15 cellular contexts compared by ENCODE assay signal in the genomic region with DNA sequence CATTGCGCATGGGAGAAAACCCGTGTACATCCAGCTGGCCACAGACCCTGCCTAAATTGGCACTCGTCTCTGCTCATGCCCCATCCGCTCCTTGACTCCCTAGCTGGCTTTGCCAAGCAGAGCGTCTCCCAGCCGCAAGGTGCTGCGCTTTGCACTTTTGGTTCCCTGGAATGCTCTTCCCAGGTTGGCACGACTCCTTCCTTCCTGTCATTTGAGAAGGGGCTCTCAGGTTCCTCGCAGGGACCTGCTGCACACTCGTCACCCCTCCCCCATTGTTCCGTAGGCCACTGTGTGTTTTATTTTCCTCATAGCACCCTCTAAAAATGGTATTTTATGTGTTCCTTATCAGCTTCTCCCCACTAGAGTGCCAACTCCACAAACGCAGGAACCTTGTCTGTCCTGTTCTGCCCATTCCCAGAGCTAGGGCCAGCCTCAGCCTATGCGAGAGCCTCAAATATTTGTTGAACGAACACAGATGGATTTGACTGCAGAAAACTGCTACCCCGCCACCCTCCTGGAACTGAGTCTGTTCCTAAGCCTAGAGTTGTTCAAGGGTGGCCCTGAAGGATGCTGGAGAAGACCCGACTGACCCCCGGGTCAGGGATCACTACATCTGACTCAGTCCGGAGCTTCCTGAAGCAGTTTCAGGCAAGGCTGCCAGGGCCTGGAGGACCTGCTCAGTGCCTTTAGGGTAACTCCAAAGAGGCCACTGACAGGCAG. TPM values are rescaled to one million over a fixed set of nuclear protein-coding genes. Genes with fewer than 3 reads are reported as not detected.
A peak's percentile ranks its signal among the peaks of the same experiment; 100 is the strongest.
DNase-seq lines count a peak whose midpoint lies in the region; ATAC-seq and TF ChIP-seq lines count a peak whose summit lies in the region.
"Had no signal": no experiment of that assay in that cellular context is flagged by ENCODE, and none has a peak within 500 bp of the region (broad histone marks: within the 10 kb centered on the region; RNA-seq: fewer than 3 reads in every experiment).

No MANE protein-coding gene starts in this region.

- no peaks in the 10 kb centered on the region for H3K9me3 ChIP-seq in liver (ENCODE audit: control insufficient read depth in 4 of 4, low read length in 3 of 4)
- H3K9me3 ChIP-seq in thyroid gland: no peaks in the 10 kb centered on the region
- H3K9me3 ChIP-seq: gastroesophageal sphincter had no signal

- 64% methylated on average over 18 of the region's 18 CpGs for WGBS in liver
- 27 to 28% methylated on average over 18 of the region's 18 CpGs for WGBS in thyroid gland, 2 donors

- no peak for TF ChIP-seq RAD21 in liver (IDR thresholded peaks at IDR 0.05)

- no peaks in the 10 kb centered on the region for H3K9me3 Mint-ChIP-seq in activated T-cell treated with anti-CD3 and anti-CD28 coated beads, Interleukin-2, amount 50 U/mL, for 4 hours
- H3K9me3 Mint-ChIP-seq: CD4-positive, alpha-beta memory T cell; type B pancreatic cell had no signal

- no peaks in the 10 kb centered on the region for H3K36me3 Mint-ChIP-seq in activated T-cell treated with anti-CD3 and anti-CD28 coated beads, Interleukin-2, amount 50 U/mL, for 4 hours (ENCODE audit: insufficient read depth)
- H3K36me3 Mint-ChIP-seq: CD4-positive, alpha-beta memory T cell; naive B cell; type B pancreatic cell had no signal

- H3K4me1 ChIP-seq in liver (ENCODE audit: control insufficient read depth in 4 of 4, insufficient read depth in 4 of 4, low read length in 3 of 4) (peaks cover 6 to 28% (median 16%) of the 10 kb centered on the region in 4 donors), thyroid gland (peaks cover 6 to 18% of the 10 kb centered on the region in 2 donors)
- H3K4me1 ChIP-seq: gastroesophageal sphincter had no signal

- H3K4me3 ChIP-seq in liver (ENCODE audit: low read depth in 1 of 3, low read length in 3 of 3) (no peak overlapping the region), thyroid gland (replicated peaks in 1 of 3) (no peak overlapping the region)
- H3K4me3 ChIP-seq: gastroesophageal sphincter had no signal

- ATAC-seq in GM19395 (IDR thresholded peaks at IDR 0.05; ENCODE audit: unreplicated experiment): no peak
- no peak for ATAC-seq in activated T-cell treated with anti-CD3 and anti-CD28 coated beads, Interleukin-2, amount 50 U/mL, for 4 hours
- ATAC-seq: gastroesophageal sphincter had no signal

- in situ Hi-C loops in T47D (cut with HindIII; ENCODE audit: low pct_unique_long_range_greater_than_20kb, low sequenced_read_pairs): no loop called here

- H3K36me3 ChIP-seq in liver (ENCODE audit: control insufficient read depth in 4 of 4, insufficient read depth in 3 of 4, low read depth in 1 of 4, low read length in 3 of 4) (no peaks in the 10 kb centered on the region), thyroid gland (no peaks in the 10 kb centered on the region)
- H3K36me3 ChIP-seq: gastroesophageal sphincter had no signal

- no peaks in the 10 kb centered on the region for H3K27me3 ChIP-seq in liver (ENCODE audit: control insufficient read depth in 4 of 4, insufficient read depth in 4 of 4, low read length in 3 of 4)
- H3K27me3 ChIP-seq in thyroid gland: no peaks in the 10 kb centered on the region

- no peak overlapping the region for H3K9ac ChIP-seq in liver (ENCODE audit: low read depth in 1 of 2, low read length in 2 of 2)

- no peak for TF ChIP-seq POLR2A in thyroid gland (IDR thresholded peaks at IDR 0.05)

- H3K27ac ChIP-seq in liver (ENCODE audit: low read depth in 1 of 2, low read length in 2 of 2) (peak overlapping the region; percentile 14 to 18), thyroid gland (peak overlapping the region; percentile 69 to 81 (median 73))
- H3K27ac ChIP-seq: gastroesophageal sphincter had no signal

- no peaks in the 10 kb centered on the region for H3K4me1 Mint-ChIP-seq in activated T-cell treated with anti-CD3 and anti-CD28 coated beads, Interleukin-2, amount 50 U/mL, for 4 hours (ENCODE audit: low read depth)
- H3K4me1 Mint-ChIP-seq: CD4-positive, alpha-beta memory T cell; endodermal cell; naive B cell had no signal

- DNase-seq in NCI-H2107 treated with DMSO at 0.1 percent for 48 hours (lab: John Stamatoyannopoulos, UW; ENCODE audit: unreplicated experiment) (peak; percentile 51), NCI-H2107 (lab: John Stamatoyannopoulos, UW) (no peak), T47D (ENCODE audit: low read depth in 1 of 2, low spot score in 1 of 2) (peak; percentile 57 to 96), thyroid gland (peak; percentile 94 to 95)
- no peak for DNase-seq in activated T-cell treated with anti-CD3 and anti-CD28 coated beads, Interleukin-2, amount 50 U/mL, for 4 hours
- no peak for DNase-seq in effector CD4-positive, alpha-beta T cell
- DNase-seq: activated naive CD4-positive, alpha-beta T cell treated with Interleukin-2 at 50 U/mL for 16 hours; CD4-positive, alpha-beta memory T cell; naive B cell; stimulated activated CD4-positive, alpha-beta T cell treated with anti-CD3 and anti-CD28 coated beads, Interleukin-4, amount 100 ng/mL, for 24 hours had no signal

- peak; percentile 0 for TF ChIP-seq CTCF in liver (IDR thresholded peaks at IDR 0.05; ENCODE audit: low read depth, low read length, missing input control)
- TF ChIP-seq CTCF in thyroid gland (IDR thresholded peaks at IDR 0.05): peak in 4 of 6 experiments; percentile 17 to 47 (median 34)

- H3K4me3 Mint-ChIP-seq in activated T-cell treated with anti-CD3 and anti-CD28 coated beads, Interleukin-2, amount 50 U/mL, for 4 hours: no peak overlapping the region
- H3K4me3 Mint-ChIP-seq: CD4-positive, alpha-beta memory T cell; endodermal cell; naive B cell; type B pancreatic cell had no signal

- H3K27me3 Mint-ChIP-seq in activated T-cell treated with anti-CD3 and anti-CD28 coated beads, Interleukin-2, amount 50 U/mL, for 4 hours (ENCODE audit: low read depth): peaks cover 29% of the 10 kb centered on the region

- intact Hi-C loops in thyroid gland (cut with DNase I): no loop called here

TF ChIP-seq in liver, 16 proteins besides CTCF, POLR2A, EP300 and RAD21:
- TF ChIP-seq ATF3 (IDR thresholded peaks at IDR 0.05) (no peak), FOXA2 (IDR thresholded peaks at IDR 0.05) (no peak), YY1 (IDR thresholded peaks at IDR 0.05) (no peak), GABPA (IDR thresholded peaks at IDR 0.05 in 1 of 2, conservative IDR thresholded peaks at IDR 0.05 in 1 of 2) (no peak), FOXA1 (IDR thresholded peaks at IDR 0.05) (no peak), NR2F2 (IDR thresholded peaks at IDR 0.05) (no peak), HNF4A (conservative IDR thresholded peaks at IDR 0.05) (no peak)
- TF ChIP-seq, protein P1, sequence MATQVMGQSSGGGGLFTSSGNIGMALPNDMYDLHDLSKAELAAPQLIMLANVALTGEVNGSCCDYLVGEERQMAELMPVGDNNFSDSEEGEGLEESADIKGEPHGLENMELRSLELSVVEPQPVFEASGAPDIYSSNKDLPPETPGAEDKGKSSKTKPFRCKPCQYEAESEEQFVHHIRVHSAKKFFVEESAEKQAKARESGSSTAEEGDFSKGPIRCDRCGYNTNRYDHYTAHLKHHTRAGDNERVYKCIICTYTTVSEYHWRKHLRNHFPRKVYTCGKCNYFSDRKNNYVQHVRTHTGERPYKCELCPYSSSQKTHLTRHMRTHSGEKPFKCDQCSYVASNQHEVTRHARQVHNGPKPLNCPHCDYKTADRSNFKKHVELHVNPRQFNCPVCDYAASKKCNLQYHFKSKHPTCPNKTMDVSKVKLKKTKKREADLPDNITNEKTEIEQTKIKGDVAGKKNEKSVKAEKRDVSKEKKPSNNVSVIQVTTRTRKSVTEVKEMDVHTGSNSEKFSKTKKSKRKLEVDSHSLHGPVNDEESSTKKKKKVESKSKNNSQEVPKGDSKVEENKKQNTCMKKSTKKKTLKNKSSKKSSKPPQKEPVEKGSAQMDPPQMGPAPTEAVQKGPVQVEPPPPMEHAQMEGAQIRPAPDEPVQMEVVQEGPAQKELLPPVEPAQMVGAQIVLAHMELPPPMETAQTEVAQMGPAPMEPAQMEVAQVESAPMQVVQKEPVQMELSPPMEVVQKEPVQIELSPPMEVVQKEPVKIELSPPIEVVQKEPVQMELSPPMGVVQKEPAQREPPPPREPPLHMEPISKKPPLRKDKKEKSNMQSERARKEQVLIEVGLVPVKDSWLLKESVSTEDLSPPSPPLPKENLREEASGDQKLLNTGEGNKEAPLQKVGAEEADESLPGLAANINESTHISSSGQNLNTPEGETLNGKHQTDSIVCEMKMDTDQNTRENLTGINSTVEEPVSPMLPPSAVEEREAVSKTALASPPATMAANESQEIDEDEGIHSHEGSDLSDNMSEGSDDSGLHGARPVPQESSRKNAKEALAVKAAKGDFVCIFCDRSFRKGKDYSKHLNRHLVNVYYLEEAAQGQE (IDR thresholded peaks at IDR 0.05): no peak
- TF ChIP-seq, protein P2, sequence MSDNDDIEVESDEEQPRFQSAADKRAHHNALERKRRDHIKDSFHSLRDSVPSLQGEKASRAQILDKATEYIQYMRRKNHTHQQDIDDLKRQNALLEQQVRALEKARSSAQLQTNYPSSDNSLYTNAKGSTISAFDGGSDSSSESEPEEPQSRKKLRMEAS (IDR thresholded peaks at IDR 0.05): no peak

RNA-seq across cellular contexts. Expression of gene CEBPA, which starts 8.4 kb away (rescaled TPM):
- total RNA-seq in liver (10 to 100 TPM; 70.0 to 95.5 TPM), thyroid gland (10 to 100 TPM; 12.9 to 31.0 (median 17.4) TPM)
- 100 to 1,000 TPM in 1 of 2 donors, 10 to 100 TPM in 1; 32.9 to 112 TPM for polyA plus RNA-seq in liver
- total RNA-seq in activated T-cell treated with anti-CD3 and anti-CD28 coated beads, Interleukin-2, amount 50 U/mL, for 4 hours: 1 to 10 TPM; 1.0 to 1.5 (median 1.5) TPM

Comparison
In these comparisons a context has a peak if more than half of its experiments do, and no peak if none do; other contexts are left out.
1. DNase-seq: peak in NCI-H2107 treated with DMSO at 0.1 percent for 48 hours (single experiment), T47D (2 of 2) and thyroid gland (2 of 2); none in NCI-H2107 (single experiment), activated T-cell treated with anti-CD3 and anti-CD28 coated beads, Interleukin-2, amount 50 U/mL, for 4 hours (single experiment) and effector CD4-positive, alpha-beta T cell (single experiment).
2. RNA of gene CEBPA, which starts 8.4 kb away (total RNA-seq): 70.0 to 95.5 TPM in liver and 12.9 to 31.0 TPM in thyroid gland; 1.0 to 1.5 TPM in activated T-cell treated with anti-CD3 and anti-CD28 coated beads, Interleukin-2, amount 50 U/mL, for 4 hours; every median in the first group is over 4 times any median in the second.